Comparison of ENCODE assay signal across 8 cellular contexts in the genomic region with DNA sequence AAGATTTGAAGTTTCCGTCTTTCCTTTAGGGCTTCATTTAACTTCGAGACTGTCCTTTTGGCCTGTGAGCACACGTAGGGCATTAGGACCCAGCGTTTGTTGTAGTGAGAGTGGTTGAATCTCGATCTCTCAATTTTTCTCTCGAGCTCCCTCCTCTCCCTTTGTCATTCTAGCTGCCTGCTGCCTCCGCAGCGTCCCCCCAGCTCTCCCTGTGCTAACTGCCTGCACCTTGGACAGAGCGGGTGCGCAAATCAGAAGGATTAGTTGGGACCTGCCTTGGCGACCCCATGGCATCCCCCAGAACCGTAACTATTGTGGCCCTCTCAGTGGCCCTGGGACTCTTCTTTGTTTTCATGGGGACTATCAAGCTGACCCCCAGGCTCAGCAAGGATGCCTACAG. TPM values are rescaled to one million over a fixed set of nuclear protein-coding genes. Genes with fewer than 3 reads are reported as not detected.
A peak's percentile ranks its signal among the peaks of the same experiment; 100 is the strongest.
DNase-seq lines count a peak whose midpoint lies in the region; ATAC-seq and TF ChIP-seq lines count a peak whose summit lies in the region.

Gene TMEM35A, plus strand, starts transcription at position 164 of the 400 bp plus-strand sequence. Its CDS starts 124 bp downstream, at position 288.

- intact Hi-C loops in lower lobe of right lung (cut with DNase I) (no loop called here), stomach (cut with DNase I; ENCODE audit: low total_unique reads) (no loop called here)

- ATAC-seq in lower lobe of right lung: no peak

- peak; percentile 20 for DNase-seq in NCI-H146 treated with DMSO at 0.1 percent for 48 hours (lab: John Stamatoyannopoulos, UW; ENCODE audit: unreplicated experiment)
- DNase-seq in cardiac fibroblast (ENCODE audit: low read depth in 2 of 2): peak; percentile 24 to 29
- no peak for DNase-seq in lower lobe of right lung
- DNase-seq in stomach: no peak
- DNase-seq in activated T-cell treated with anti-CD3 and anti-CD28 coated beads for 4 hours: no peak
- DNase-seq in activated effector memory CD4-positive, alpha-beta T cell treated with Interleukin-2 at 50 U/mL for 16 hours: no peak
- DNase-seq in DMS114 treated with DMSO at 0.1 percent for 48 hours (lab: John Stamatoyannopoulos, UW; ENCODE audit: unreplicated experiment): no peak
- DNase-seq in CD1c-positive myeloid dendritic cell (ENCODE audit: extremely low spot score): no peak

- TF ChIP-seq CTCF in cardiac fibroblast (IDR thresholded peaks at IDR 0.05; ENCODE audit: low read depth, low read length) (no peak), lower lobe of right lung (IDR thresholded peaks at IDR 0.05) (no peak), stomach (IDR thresholded peaks at IDR 0.05) (no peak)

- H3K27ac ChIP-seq in lower lobe of right lung (no peak within 1 kb of the TSS), stomach (peak within 1 kb of the TSS in 1 of 5 donors; percentile 55)

- 0 to 27% (median 5%) methylated on average over 6 to 12 of the region's 12 CpGs for WGBS in stomach, 5 donors

- H3K36me3 ChIP-seq in lower lobe of right lung (no peaks in the 10 kb centered on the region), stomach (no peaks in the 10 kb centered on the region)

- H3K4me3 ChIP-seq in cardiac fibroblast (replicated peaks in 1 of 2; ENCODE audit: low read depth in 2 of 2, low read length in 2 of 2): peak within 1 kb of the TSS; percentile 39 to 46
- H3K4me3 ChIP-seq in lower lobe of right lung: peak within 1 kb of the TSS; percentile 46
- peak within 1 kb of the TSS; percentile 39 to 45 (median 42) for H3K4me3 ChIP-seq in stomach

- H3K27me3 ChIP-seq in lower lobe of right lung (ENCODE audit: low read depth) (no peaks in the 10 kb centered on the region), stomach (peaks cover 0 to 12% (median 0%) of the 10 kb centered on the region in 3 donors)

- TF ChIP-seq EP300 in stomach (IDR thresholded peaks at IDR 0.05): no peak

- TF ChIP-seq POLR2A in stomach (IDR thresholded peaks at IDR 0.05): no peak

- no peaks in the 10 kb centered on the region for H3K4me1 ChIP-seq in lower lobe of right lung
- H3K4me1 ChIP-seq in stomach: peaks cover 0 to 6% (median 0%) of the 10 kb centered on the region in 4 donors

- H3K9me3 ChIP-seq in lower lobe of right lung (no peaks in the 10 kb centered on the region), stomach (peaks cover 0 to 3% (median 0%) of the 10 kb centered on the region in 4 donors)

RNA-seq across cellular contexts. Expression of gene TMEM35A, which starts in this region (rescaled TPM):
- total RNA-seq in lower lobe of right lung (1.5 TPM), stomach (1 to 10 TPM in 4 of 5 donors, under 1 TPM in 1; 0.29 to 5.4 (median 4.3) TPM)
- 1 to 10 TPM in 1 of 3 donors, not detected in 2; 2.7 TPM for polyA plus RNA-seq in stomach

Comparison
In these comparisons a context has a peak if more than half of its experiments do, and no peak if none do; other contexts are left out.
1. DNase-seq: peak in NCI-H146 treated with DMSO at 0.1 percent for 48 hours (single experiment) and cardiac fibroblast (2 of 2); none in lower lobe of right lung (single experiment), stomach (single experiment), activated T-cell treated with anti-CD3 and anti-CD28 coated beads for 4 hours (single experiment), activated effector memory CD4-positive, alpha-beta T cell treated with Interleukin-2 at 50 U/mL for 16 hours (single experiment), DMS114 treated with DMSO at 0.1 percent for 48 hours (single experiment) and CD1c-positive myeloid dendritic cell (single experiment).
2. Peak in every context shown above with its lines, with median percentiles within 50 percentile points of each other: H3K4me3 ChIP-seq.